ENCODE assay signal across 1 cellular context in genomic region chr16:90020260-90020837, GRCh38.
TF ChIP-seq lines count a peak whose summit lies in the region.

No MANE protein-coding gene starts in this region.

TF ChIP-seq in HEK293, 187 proteins besides CTCF, POLR2A, EP300 and RAD21 (continued from another document):
- TF ChIP-seq PRDM4 (tag by site-specific recombination; IDR thresholded peaks at IDR 0.05) (no peak), ZNF311 (tag by site-specific recombination; IDR thresholded peaks at IDR 0.05; ENCODE audit: borderline replicate concordance) (no peak)
